Comparison of ENCODE assay signal across 2 cellular contexts in genomic region chr5:137838976-137839375, GRCh38.
TF ChIP-seq lines count a peak whose summit lies in the region.

No MANE protein-coding gene starts in this region.

TF ChIP-seq in HCT116, 20 proteins besides CTCF, POLR2A, EP300 and RAD21:
- TF ChIP-seq ATF3 (IDR thresholded peaks at IDR 0.05) (no peak), EGR1 (IDR thresholded peaks at IDR 0.05; ENCODE audit: low read depth) (no peak), EZH2phosphoT487 (IDR thresholded peaks at IDR 0.05; ENCODE audit: borderline replicate concordance) (no peak), ZNF274 (IDR thresholded peaks at IDR 0.05; ENCODE audit: low read depth, low read length) (no peak), ZFX (IDR thresholded peaks at IDR 0.05) (no peak), ZBTB33 (IDR thresholded peaks at IDR 0.05; ENCODE audit: extremely low read depth, insufficient replicate concordance, low read length) (no peak), JUND (IDR thresholded peaks at IDR 0.05) (no peak), TCF7L2 (IDR thresholded peaks at IDR 0.05; ENCODE audit: borderline replicate concordance, extremely low read depth, insufficient read depth, insufficient read length) (no peak), CEBPB (IDR thresholded peaks at IDR 0.05; ENCODE audit: low read depth) (no peak), FOSL1 (IDR thresholded peaks at IDR 0.05; ENCODE audit: low read depth) (no peak), CBX3 (IDR thresholded peaks at IDR 0.05; ENCODE audit: low read depth) (no peak), SP1 (IDR thresholded peaks at IDR 0.05; ENCODE audit: low read depth) (no peak), SIN3A (IDR thresholded peaks at IDR 0.05; ENCODE audit: low read depth) (no peak), ELF1 (IDR thresholded peaks at IDR 0.05; ENCODE audit: borderline replicate concordance, low read depth) (no peak)

TF ChIP-seq in K562, 482 proteins besides CTCF, POLR2A, EP300 and RAD21:
- TF ChIP-seq MYNN (IDR thresholded peaks at IDR 0.05) (peak; percentile 95), MYNN (CRISPR knock-in tag; IDR thresholded peaks at IDR 0.05) (no peak), BDP1 (IDR thresholded peaks at IDR 0.05; ENCODE audit: insufficient read depth, insufficient read length) (no peak)
TF ChIP-seq in K562: peak in this region for 1.
